ENCODE assay signal across 14 cellular contexts in the genomic region with DNA sequence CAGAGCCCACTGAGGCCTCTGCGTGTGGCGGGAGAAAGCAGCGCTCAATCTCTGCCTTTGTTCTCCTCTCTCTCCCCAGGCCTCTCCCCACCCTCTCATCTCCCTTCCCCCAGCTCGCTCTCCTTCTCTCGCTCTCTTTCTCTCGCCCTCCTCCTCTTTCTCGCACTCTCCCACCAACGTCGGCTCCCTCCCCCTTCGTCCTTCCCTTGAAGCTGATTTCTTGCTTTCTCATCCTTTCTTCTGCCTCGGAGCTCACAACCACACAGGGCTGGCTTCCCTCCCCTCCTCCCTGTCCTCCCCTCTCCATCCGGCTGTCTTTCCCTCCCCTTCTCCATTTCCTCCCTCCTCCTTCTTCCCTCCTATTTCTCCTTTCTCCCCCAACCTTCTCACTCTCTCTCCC.
DNase-seq lines count a peak whose midpoint lies in the region; ATAC-seq and TF ChIP-seq lines count a peak whose summit lies in the region.
"Had no signal": no experiment of that assay in that cellular context is flagged by ENCODE, and none has a peak within 500 bp of the region (broad histone marks: within the 10 kb centered on the region; RNA-seq: fewer than 3 reads in every experiment).

No MANE protein-coding gene starts in this region.

- no peak for ATAC-seq in stimulated activated naive CD8-positive, alpha-beta T cell treated with anti-CD3 and anti-CD28 coated beads, Interleukin-15, amount 100 ng/mL, for 72 hours
- no peak for ATAC-seq in stimulated activated naive CD8-positive, alpha-beta T cell treated with anti-CD3 and anti-CD28 coated beads, Interleukin-15, Interleukin-2, amounts not matched to agents 100 U/mL and 50 U/mL, for 24 hours
- ATAC-seq in memory B cell (ENCODE audit: low read depth) (no peak), HG02642 (IDR thresholded peaks at IDR 0.05; ENCODE audit: poor library complexity, unreplicated experiment) (no peak)

- no peak overlapping the region for H3K4me3 Mint-ChIP-seq in stimulated activated naive CD8-positive, alpha-beta T cell treated with anti-CD3 and anti-CD28 coated beads, Interleukin-15, amount 100 ng/mL, for 72 hours
- no peak overlapping the region for H3K4me3 Mint-ChIP-seq in memory B cell

- intact Hi-C loops in vagina (cut with DNase I) (loop anchor here (5.0 kb wide), 1 partner anchor 40 kb away; no protein-coding TSS in a partner anchor), posterior vena cava (cut with DNase I) (no loop called here)

- H3K27me3 Mint-ChIP-seq in stimulated activated naive CD8-positive, alpha-beta T cell treated with anti-CD3 and anti-CD28 coated beads, Interleukin-15, amount 100 ng/mL, for 72 hours: peaks cover 7% of the 10 kb centered on the region
- peaks cover 13% of the 10 kb centered on the region for H3K27me3 Mint-ChIP-seq in memory B cell

- no peak for DNase-seq in stimulated activated naive CD8-positive, alpha-beta T cell treated with anti-CD3 and anti-CD28 coated beads, Interleukin-15, amount 100 ng/mL, for 72 hours
- no peak for DNase-seq in stimulated activated naive CD8-positive, alpha-beta T cell treated with anti-CD3 and anti-CD28 coated beads, Interleukin-15, Interleukin-2, amounts not matched to agents 100 U/mL and 50 U/mL, for 24 hours
- DNase-seq in memory B cell (ENCODE audit: low spot score in 2 of 2): no peak
- no peak for DNase-seq in vagina (ENCODE audit: extremely low spot score in 2 of 2)
- DNase-seq in posterior vena cava (ENCODE audit: low spot score): no peak
- no peak for DNase-seq in activated CD4-positive, CD25-positive, alpha-beta regulatory T cell (lab: John Stamatoyannopoulos, UW)
- DNase-seq: aorta, GDM1, NCI-H146, small intestine, T-helper 9 cell had no signal

- no peaks in the 10 kb centered on the region for H3K36me3 ChIP-seq in vagina

- no peak overlapping the region for H3K4me3 ChIP-seq in vagina

- no peaks in the 10 kb centered on the region for H3K9me3 Mint-ChIP-seq in stimulated activated naive CD8-positive, alpha-beta T cell treated with anti-CD3 and anti-CD28 coated beads, Interleukin-15, amount 100 ng/mL, for 72 hours
- no peaks in the 10 kb centered on the region for H3K9me3 Mint-ChIP-seq in memory B cell

- H3K27me3 ChIP-seq in vagina: no peaks in the 10 kb centered on the region

- H3K4me1 ChIP-seq in vagina: peaks cover 50% of the 10 kb centered on the region

- H3K4me1 Mint-ChIP-seq in stimulated activated naive CD8-positive, alpha-beta T cell treated with anti-CD3 and anti-CD28 coated beads, Interleukin-15, amount 100 ng/mL, for 72 hours: peaks cover 92% of the 10 kb centered on the region
- H3K4me1 Mint-ChIP-seq in memory B cell: peaks cover 19% of the 10 kb centered on the region

- no peak for TF ChIP-seq CTCF in vagina (IDR thresholded peaks at IDR 0.05)

- no peak for TF ChIP-seq POLR2A in vagina (IDR thresholded peaks at IDR 0.05)

- H3K36me3 Mint-ChIP-seq in memory B cell: peaks cover 4% of the 10 kb centered on the region

- peak overlapping the region; percentile 10 for H3K27ac ChIP-seq in angular gyrus (ENCODE audit: low read depth, low read length)
- peak overlapping the region; percentile 7 for H3K27ac ChIP-seq in vagina
- H3K27ac ChIP-seq: C4-2B had no signal

- no peaks in the 10 kb centered on the region for H3K9me3 ChIP-seq in vagina

- H3K27ac Mint-ChIP-seq in stimulated activated naive CD8-positive, alpha-beta T cell treated with anti-CD3 and anti-CD28 coated beads, Interleukin-15, amount 100 ng/mL, for 72 hours: peak overlapping the region; percentile 8 to 71
- peak overlapping the region; percentile 55 for H3K27ac Mint-ChIP-seq in memory B cell
